9 cellular contexts compared by ENCODE assay signal in genomic region chr3:46208167-46208704, GRCh38. TPM values are rescaled to one million over a fixed set of nuclear protein-coding genes. Genes with fewer than 3 reads are reported as not detected.
DNase-seq lines count a peak whose midpoint lies in the region; ATAC-seq and TF ChIP-seq lines count a peak whose summit lies in the region.
"Had no signal": no experiment of that assay in that cellular context is flagged by ENCODE, and none has a peak within 500 bp of the region (broad histone marks: within the 10 kb centered on the region; RNA-seq: fewer than 3 reads in every experiment).

Gene CCR1 (minus strand): TSS chr3:46208313. CDS start chr3:46204313, 4,000 bp downstream.

- H3K4me1 ChIP-seq in fibroblast of lung (ENCODE audit: control insufficient read depth, extremely low read depth, insufficient read depth, low read length) (no peaks in the 10 kb centered on the region), neural progenitor cell (peaks cover 4% of the 10 kb centered on the region)

- no peaks in the 10 kb centered on the region for H3K36me3 Mint-ChIP-seq in neural progenitor cell

- no peak within 1 kb of the TSS for H3K4me3 ChIP-seq in AG04449 (ENCODE audit: low read depth, low read length)
- no peak within 1 kb of the TSS for H3K4me3 ChIP-seq in fibroblast of lung (replicated peaks in 1 of 4; ENCODE audit: control extremely low read depth in 1 of 4, insufficient read depth in 1 of 4, low read depth in 3 of 4, low read length in 4 of 4)
- no peak within 1 kb of the TSS for H3K4me3 ChIP-seq in neural progenitor cell

- H3K4me1 Mint-ChIP-seq in neural progenitor cell, result no peaks in the 10 kb centered on the region

- CTCF ChIA-PET in AG04449 (lab: Yijun Ruan, JAX), result interaction anchor here (1.0 to 1.5 kb wide), 3 partner anchors 25 to 125 kb away, joined by 3 to 4 read pairs (median 3); no protein-coding TSS in a partner anchor

- ATAC-seq in GM18505 (IDR thresholded peaks at IDR 0.05; ENCODE audit: unreplicated experiment) (no peak), HG03571 (IDR thresholded peaks at IDR 0.05; ENCODE audit: unreplicated experiment) (peak; percentile 54), GM19455 (IDR thresholded peaks at IDR 0.05; ENCODE audit: unreplicated experiment) (no peak), HG02870 (IDR thresholded peaks at IDR 0.05; ENCODE audit: unreplicated experiment) (no peak)
- peak; percentile 47 to 51 for ATAC-seq in activated CD4-positive, CD25-positive, alpha-beta regulatory T cell treated with anti-CD3 and anti-CD28 coated beads, Interleukin-2, amount 50 U/mL, for 24 hours

- H3K9ac ChIP-seq in fibroblast of lung (ENCODE audit: insufficient read depth, low read length) (no peak within 1 kb of the TSS), neural progenitor cell (no peak within 1 kb of the TSS)

- no peaks in the 10 kb centered on the region for H3K9me3 ChIP-seq in fibroblast of lung (ENCODE audit: control insufficient read depth, insufficient read depth, low read depth, low read length)
- H3K9me3 ChIP-seq in neural progenitor cell (ENCODE audit: low read depth), result no peaks in the 10 kb centered on the region

- no peak within 1 kb of the TSS for H3K4me3 Mint-ChIP-seq in neural progenitor cell

- TF ChIP-seq CTCF in AG04449 (IDR thresholded peaks at IDR 0.05; ENCODE audit: insufficient read depth, low read length, missing control alignments), result peak; percentile 28
- TF ChIP-seq CTCF in fibroblast of lung (conservative IDR thresholded peaks at IDR 0.05 in 1 of 2, IDR thresholded peaks at IDR 0.05 in 1 of 2; ENCODE audit: low read depth in 1 of 2, low read length in 2 of 2), result peak; percentile 76 to 79
- TF ChIP-seq CTCF in neural progenitor cell (IDR thresholded peaks at IDR 0.05), result peak; percentile 70

- peaks cover 5% of the 10 kb centered on the region for H3K27me3 Mint-ChIP-seq in neural progenitor cell (ENCODE audit: insufficient read depth, low read depth)

- H3K9me3 Mint-ChIP-seq in neural progenitor cell, result no peaks in the 10 kb centered on the region

- H3F3A ChIP-seq in neural progenitor cell (ENCODE audit: low read depth), result no peaks in the 10 kb centered on the region

- no peak within 1 kb of the TSS for H3K4me2 ChIP-seq in fibroblast of lung (ENCODE audit: extremely low read depth, insufficient read depth, low read length)
- H3K4me2 ChIP-seq in neural progenitor cell, result no peak within 1 kb of the TSS

- no peaks in the 10 kb centered on the region for H3K36me3 ChIP-seq in fibroblast of lung (ENCODE audit: control insufficient read depth, insufficient read depth, low read length)
- no peaks in the 10 kb centered on the region for H3K36me3 ChIP-seq in neural progenitor cell

- peak; percentile 23 for TF ChIP-seq POLR2A in GM18505 (IDR thresholded peaks at IDR 0.05; ENCODE audit: borderline replicate concordance, extremely low read depth, insufficient read depth, insufficient read length)

- no peak for DNase-seq in AG04449 (ENCODE audit: low read depth, low spot score)
- DNase-seq in fibroblast of lung (ENCODE audit: low read depth in 2 of 2), result peak; percentile 11 to 58
- DNase-seq in neural progenitor cell (ENCODE audit: low spot score), result peak; percentile 66

- H2AFZ ChIP-seq in fibroblast of lung (ENCODE audit: low read length) (no peak within 1 kb of the TSS), neural progenitor cell (replicated peaks) (peak within 1 kb of the TSS; percentile 99)

- H4K20me1 ChIP-seq in fibroblast of lung (ENCODE audit: control insufficient read depth, extremely low read depth, insufficient read depth, low read length) (no peaks in the 10 kb centered on the region), neural progenitor cell (ENCODE audit: low read depth) (no peaks in the 10 kb centered on the region)

- H3K79me2 ChIP-seq in fibroblast of lung (ENCODE audit: control insufficient read depth, insufficient read depth, low read length) (no peaks in the 10 kb centered on the region), neural progenitor cell (ENCODE audit: low read depth) (no peaks in the 10 kb centered on the region)

- H3K27me3 ChIP-seq in fibroblast of lung (ENCODE audit: control insufficient read depth, insufficient read depth, low read length) (no peaks in the 10 kb centered on the region), neural progenitor cell (no peaks in the 10 kb centered on the region)

- POLR2A ChIA-PET in AG04449 (lab: Yijun Ruan, JAX), result no interaction called here

- no peak within 1 kb of the TSS for H3K27ac ChIP-seq in fibroblast of lung (ENCODE audit: insufficient read depth, low read length)
- H3K27ac ChIP-seq in neural progenitor cell, result no peak within 1 kb of the TSS

- peak within 1 kb of the TSS; percentile 43 for H3K27ac Mint-ChIP-seq in neural progenitor cell

RNA-seq across cellular contexts. Expression of gene CCR1, which starts in this region (rescaled TPM):
- 1.3 and 6.6 TPM in 2 replicates for total RNA-seq in fibroblast of lung
- polyA plus RNA-seq in fibroblast of lung, result 0.99 and 9.9 TPM in 2 replicates
- polyA plus RNA-seq in fibroblast of lung (2012), result 0.44 and 5.3 TPM in 2 replicates
- polyA minus RNA-seq in fibroblast of lung (ENCODE audit: low replicate concordance), result 4.4 TPM in 1 of 2 replicates, not detected in the other
- 0.19 TPM in 1 of 2 replicates, not detected in the other for total RNA-seq in neural progenitor cell (ENCODE audit: low replicate concordance)
- total RNA-seq: lung microvascular endothelial cell had no signal

Comparison
In these comparisons a context has a peak if more than half of its experiments do, and no peak if none do; other contexts are left out.
1. Peak in DNase-seq in neural progenitor cell; RNA of the gene not detected or under 1 TPM.
2. ATAC-seq: peak in HG03571 (single experiment) and activated CD4-positive, CD25-positive, alpha-beta regulatory T cell treated with anti-CD3 and anti-CD28 coated beads, Interleukin-2, amount 50 U/mL, for 24 hours (2 of 2); none in GM18505 (single experiment), GM19455 (single experiment) and HG02870 (single experiment).
3. Peak in every context shown above with its lines, with median percentiles within 50 percentile points of each other: CTCF ChIP-seq.